Comparison of ENCODE assay signal across 25 cellular contexts in the genomic region with DNA sequence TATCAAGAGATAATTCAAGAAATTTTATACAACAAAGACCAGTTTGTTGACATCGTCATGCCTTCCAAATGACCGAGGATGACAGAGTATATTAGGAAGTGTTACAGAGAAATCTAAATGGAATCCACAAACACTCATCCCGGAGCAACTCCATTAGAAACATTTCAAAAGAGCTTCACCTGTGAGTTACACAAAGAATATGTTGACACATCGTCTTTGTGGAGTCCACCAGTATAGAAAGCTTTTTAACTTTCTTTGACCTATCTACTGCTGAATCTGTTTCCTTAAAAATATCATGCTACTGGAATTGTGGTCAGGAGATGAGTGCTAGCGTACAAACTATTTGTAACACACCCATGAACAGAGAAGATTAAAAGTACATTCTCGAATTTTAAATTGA.
DNase-seq lines count a peak whose midpoint lies in the region; ATAC-seq, FAIRE-seq and TF ChIP-seq lines count a peak whose summit lies in the region.
"Had no signal": no experiment of that assay in that cellular context is flagged by ENCODE, and none has a peak within 500 bp of the region (broad histone marks: within the 10 kb centered on the region; RNA-seq: fewer than 3 reads in every experiment).

No MANE protein-coding gene starts in this region.

- H3K27me3 Mint-ChIP-seq in HFFc6 (ENCODE audit: insufficient read depth): no peaks in the 10 kb centered on the region; the same call in 1 of the 2 replicates
- H3K27me3 Mint-ChIP-seq: CD8-positive, alpha-beta memory T cell; IgD-negative memory B cell had no signal

- intact Hi-C loops in body of pancreas (cut with DNase I): no loop called here

- no peak for TF ChIP-seq POLR2A in body of pancreas (IDR thresholded peaks at IDR 0.05)

- WGBS in body of pancreas, 2 donors: 76 to 90% methylated on average over 6 of the region's 6 CpGs

- H3K4me1 Mint-ChIP-seq in HFFc6 (ENCODE audit: low read depth): peaks cover 55% of the 10 kb centered on the region

- TF ChIP-seq CTCF in HFFc6 (IDR thresholded peaks at IDR 0.05): no peak
- TF ChIP-seq CTCF in bronchial epithelial cell (IDR thresholded peaks at IDR 0.05; ENCODE audit: insufficient read depth, low read length, severe bottlenecking): no peak
- TF ChIP-seq CTCF in body of pancreas (IDR thresholded peaks at IDR 0.05): no peak

- H3K4me1 ChIP-seq in body of pancreas: no peaks in the 10 kb centered on the region
- H3K4me1 ChIP-seq: Peyer's patch had no signal

- no peak overlapping the region; the same call in 1 of the 2 replicates for H3K4me3 Mint-ChIP-seq in HFFc6
- H3K4me3 Mint-ChIP-seq: CD8-positive, alpha-beta memory T cell; H9; IgD-negative memory B cell had no signal

- peak overlapping the region; percentile 70 for H3K27ac Mint-ChIP-seq in HFFc6
- H3K27ac Mint-ChIP-seq: CD8-positive, alpha-beta memory T cell; H9; IgD-negative memory B cell had no signal

- no peak overlapping the region for H3K27ac ChIP-seq in body of pancreas
- H3K27ac ChIP-seq: HL-60, Peyer's patch had no signal

- H3K4me3 ChIP-seq in bronchial epithelial cell (ENCODE audit: low read depth, low read length) (no peak overlapping the region), body of pancreas (no peak overlapping the region)
- H3K4me3 ChIP-seq: MG63, Peyer's patch had no signal

- peak; percentile 42 for DNase-seq in EH (ENCODE audit: low read depth)
- peak; percentile 68 for DNase-seq in HFFc6
- DNase-seq in bronchial epithelial cell (ENCODE audit: low read depth): peak; percentile 26
- peak; percentile 6 for DNase-seq in kidney tubule cell (ENCODE audit: low spot score)
- DNase-seq in NCI-H226: no peak
- no peak for DNase-seq in DMS79 (lab: John Stamatoyannopoulos, UW)
- no peak for DNase-seq in body of pancreas
- DNase-seq: C1 segment of cervical spinal cord; CD8-positive, alpha-beta memory T cell; H9; Karpas-422; MG63; NCI-H1048; NCI-H1436; NCI-H2029; NCI-H2171 treated with DMSO at 0.1 percent for 48 hours; NCI-H446 treated with DMSO at 0.1 percent for 48 hours; NCI-H748 treated with DMSO at 0.1 percent for 48 hours; NK-92 treated with Interleukin-12 subunit alpha and Interleukin-12 subunit beta, amount 100 ng/mL, for 24 hours; Peyer's patch had no signal

- H3K9me3 Mint-ChIP-seq in HFFc6: no peaks in the 10 kb centered on the region
- H3K9me3 Mint-ChIP-seq: CD8-positive, alpha-beta memory T cell; H9 had no signal

- H3K9me3 ChIP-seq in body of pancreas: no peaks in the 10 kb centered on the region
- H3K9me3 ChIP-seq: MG63, Peyer's patch had no signal

- H3K36me3 ChIP-seq in bronchial epithelial cell (ENCODE audit: control insufficient read depth, insufficient read depth, low read length) (no peaks in the 10 kb centered on the region), body of pancreas (replicated peaks in 1 of 2; ENCODE audit: insufficient read depth in 1 of 2, low read depth in 2 of 2) (peaks cover 0 to 2% of the 10 kb centered on the region in 2 donors)

- H3K36me3 Mint-ChIP-seq in HFFc6 (ENCODE audit: low read depth): peaks cover 44% of the 10 kb centered on the region

- H3K27me3 ChIP-seq in bronchial epithelial cell (ENCODE audit: control insufficient read depth, insufficient read depth, low read length) (no peaks in the 10 kb centered on the region), body of pancreas (no peaks in the 10 kb centered on the region)
- H3K27me3 ChIP-seq: MG63, Peyer's patch had no signal

- ATAC-seq in body of pancreas: no peak
- ATAC-seq: Right ventricle myocardium inferior had no signal

- FAIRE-seq in bronchial epithelial cell (lab: Jason Lieb, UNC): no peak
- FAIRE-seq: D721Med, G401.6 had no signal

Comparison
In these comparisons a context has a peak if more than half of its experiments do, and no peak if none do; other contexts are left out.
1. DNase-seq: peak in EH (single experiment), HFFc6 (single experiment), bronchial epithelial cell (single experiment) and kidney tubule cell (single experiment); none in NCI-H226 (single experiment), DMS79 (single experiment) and body of pancreas (0 of 4).